In the genomic region with DNA sequence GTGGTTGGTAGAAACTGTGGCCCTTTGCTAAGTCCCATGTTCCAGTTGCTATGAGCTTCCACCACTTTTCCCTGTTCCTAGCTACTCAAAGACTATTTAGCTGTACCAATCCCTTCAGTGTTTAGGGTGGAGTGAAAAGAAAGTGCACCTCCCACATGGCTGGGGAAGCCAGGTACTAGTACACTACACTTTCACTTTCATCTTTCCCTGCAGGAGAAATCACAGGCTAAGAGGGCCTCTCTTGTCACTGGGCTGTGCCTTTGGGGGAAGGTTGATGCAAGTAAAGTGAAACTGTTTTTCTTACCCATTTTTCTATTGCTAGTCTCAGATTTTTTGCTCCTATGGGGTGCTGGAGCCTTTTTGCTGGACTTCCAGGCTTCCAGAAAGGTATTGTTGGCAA, we compare ENCODE assay signal across 11 cellular contexts. TPM values are rescaled to one million over a fixed set of nuclear protein-coding genes. Genes with fewer than 3 reads are reported as not detected.
A peak's percentile ranks its signal among the peaks of the same experiment; 100 is the strongest.
DNase-seq lines count a peak whose midpoint lies in the region; ATAC-seq and TF ChIP-seq lines count a peak whose summit lies in the region.
"Had no signal": no experiment of that assay in that cellular context is flagged by ENCODE, and none has a peak within 500 bp of the region (broad histone marks: within the 10 kb centered on the region; RNA-seq: fewer than 3 reads in every experiment).

No MANE protein-coding gene starts in this region.

- TF ChIP-seq EP300 in stomach (IDR thresholded peaks at IDR 0.05), result no peak

- intact Hi-C loops in stomach (cut with DNase I; ENCODE audit: low total_unique reads), result no loop called here

- H3K27ac ChIP-seq in stomach, result peak overlapping the region in 1 of 5 donors; percentile 3

- no peak overlapping the region for H3K4me3 Mint-ChIP-seq in activated CD8-positive, alpha-beta memory T cell treated with anti-CD3 and anti-CD28 coated beads, Interleukin-2, amount 10 ng/mL, durations not matched to agents 7 days and 5 days
- H3K4me3 Mint-ChIP-seq: central memory CD8-positive, alpha-beta T cell; mesothelial cell of epicardium; T-helper 1 cell treated with Interleukin-12 subunit alpha and Interleukin-12 subunit beta and Interleukin-4 antibody, amounts not matched to agents 30 μg/mL and 1 μg/mL, for 36 hours had no signal

- H3K9me3 Mint-ChIP-seq in activated CD8-positive, alpha-beta memory T cell treated with anti-CD3 and anti-CD28 coated beads, Interleukin-2, amount 10 ng/mL, durations not matched to agents 7 days and 5 days (ENCODE audit: low read depth), result peaks cover 14% of the 10 kb centered on the region

- peaks cover 25% of the 10 kb centered on the region for H3K4me1 Mint-ChIP-seq in activated CD8-positive, alpha-beta memory T cell treated with anti-CD3 and anti-CD28 coated beads, Interleukin-2, amount 10 ng/mL, durations not matched to agents 7 days and 5 days
- H3K4me1 Mint-ChIP-seq: mesothelial cell of epicardium had no signal

- H3K27me3 ChIP-seq in stomach, result no peaks in the 10 kb centered on the region

- ATAC-seq in activated CD8-positive, alpha-beta memory T cell treated with anti-CD3 and anti-CD28 coated beads, Interleukin-2, amount 10 ng/mL, durations not matched to agents 7 days and 5 days, result peak; percentile 57

- no peak for TF ChIP-seq CTCF in choroid plexus epithelial cell (conservative IDR thresholded peaks at IDR 0.05; ENCODE audit: low read depth, low read length)
- no peak for TF ChIP-seq CTCF in stomach (IDR thresholded peaks at IDR 0.05)

- H3K4me3 ChIP-seq in choroid plexus epithelial cell (ENCODE audit: low read depth, low read length), result no peak overlapping the region
- no peak overlapping the region for H3K4me3 ChIP-seq in stomach

- CTCF ChIA-PET in activated CD8-positive, alpha-beta memory T cell treated with anti-CD3 and anti-CD28 coated beads, Interleukin-2, amount 10 ng/mL, durations not matched to agents 7 days and 5 days (lab: Charles Lee), result no interaction called here

- peaks cover 18% of the 10 kb centered on the region for H3K27me3 Mint-ChIP-seq in activated CD8-positive, alpha-beta memory T cell treated with anti-CD3 and anti-CD28 coated beads, Interleukin-2, amount 10 ng/mL, durations not matched to agents 7 days and 5 days

- H3K36me3 Mint-ChIP-seq in activated CD8-positive, alpha-beta memory T cell treated with anti-CD3 and anti-CD28 coated beads, Interleukin-2, amount 10 ng/mL, durations not matched to agents 7 days and 5 days, result peaks cover 8% of the 10 kb centered on the region

- peaks cover 0 to 16% (median 7%) of the 10 kb centered on the region in 4 donors for H3K4me1 ChIP-seq in stomach

- H3K27ac Mint-ChIP-seq in activated CD8-positive, alpha-beta memory T cell treated with anti-CD3 and anti-CD28 coated beads, Interleukin-2, amount 10 ng/mL, durations not matched to agents 7 days and 5 days, result no peak overlapping the region
- H3K27ac Mint-ChIP-seq: mesothelial cell of epicardium; T-helper 1 cell treated with Interleukin-12 subunit alpha and Interleukin-12 subunit beta and Interleukin-4 antibody, amounts not matched to agents 30 μg/mL and 1 μg/mL, for 36 hours had no signal

- DNase-seq in activated CD8-positive, alpha-beta memory T cell treated with anti-CD3 and anti-CD28 coated beads, Interleukin-2, amount 10 ng/mL, durations not matched to agents 7 days and 5 days, result no peak
- DNase-seq in activated CD8-positive, alpha-beta memory T cell treated with anti-CD3 and anti-CD28 coated beads, Interleukin-2, amount 50 U/mL, for 4 hours, result no peak
- peak; percentile 5 for DNase-seq in NCI-H2196 treated with DMSO at 0.1 percent for 48 hours (lab: John Stamatoyannopoulos, UW; ENCODE audit: unreplicated experiment)
- peak; percentile 65 for DNase-seq in choroid plexus epithelial cell (ENCODE audit: low read depth)
- peak; percentile 33 for DNase-seq in stomach
- DNase-seq in NOMO-1 treated with dmso at 0.1 percent for 144 hours (lab: John Stamatoyannopoulos, UW; ENCODE audit: unreplicated experiment), result no peak
- DNase-seq in NOMO-1 (lab: John Stamatoyannopoulos, UW; ENCODE audit: unreplicated experiment in 2 of 2), result no peak
- no peak for DNase-seq in NCI-H1436 treated with DMSO at 0.1 percent for 48 hours (lab: John Stamatoyannopoulos, UW)

- no peak for TF ChIP-seq POLR2A in stomach (IDR thresholded peaks at IDR 0.05)

- peaks cover 3 to 32% (median 16%) of the 10 kb centered on the region in 4 donors for H3K9me3 ChIP-seq in stomach

- H3K36me3 ChIP-seq in stomach, result no peaks in the 10 kb centered on the region

RNA-seq across cellular contexts. Expression of a gene that starts 33.5 kb away (rescaled TPM):
- total RNA-seq in activated CD8-positive, alpha-beta memory T cell treated with anti-CD3 and anti-CD28 coated beads, Interleukin-2, amount 10 ng/mL, durations not matched to agents 7 days and 5 days, result 100 to 1,000 TPM; 200 to 225 TPM
- total RNA-seq in stomach, result 10 to 100 TPM in 2 of 5 donors, 1 to 10 TPM in 1, not detected in 2; 1.4 to 34.7 (median 25.4) TPM
- polyA plus RNA-seq in stomach, result 10 to 100 TPM; 43.5 to 84.0 (median 76.6) TPM

RNA-seq across cellular contexts. Expression of a gene that starts 40.8 kb away (rescaled TPM):
- 10 to 100 TPM; 36.1 to 40.2 TPM for total RNA-seq in activated CD8-positive, alpha-beta memory T cell treated with anti-CD3 and anti-CD28 coated beads, Interleukin-2, amount 10 ng/mL, durations not matched to agents 7 days and 5 days
- total RNA-seq in stomach, result 100 to 1,000 TPM in 2 of 5 donors, 10 to 100 TPM in 3; 56.8 to 136 (median 86.6) TPM
- 10 to 100 TPM; 18.1 to 19.6 (median 18.5) TPM for polyA plus RNA-seq in stomach

Comparison
In these comparisons a context has a peak if more than half of its experiments do, and no peak if none do; other contexts are left out.
1. DNase-seq: peak in NCI-H2196 treated with DMSO at 0.1 percent for 48 hours (single experiment), choroid plexus epithelial cell (single experiment) and stomach (single experiment); none in activated CD8-positive, alpha-beta memory T cell treated with anti-CD3 and anti-CD28 coated beads, Interleukin-2, amount 10 ng/mL, durations not matched to agents 7 days and 5 days (single experiment), activated CD8-positive, alpha-beta memory T cell treated with anti-CD3 and anti-CD28 coated beads, Interleukin-2, amount 50 U/mL, for 4 hours (single experiment), NOMO-1 treated with dmso at 0.1 percent for 144 hours (single experiment), NOMO-1 (0 of 2) and NCI-H1436 treated with DMSO at 0.1 percent for 48 hours (single experiment).
2. RNA of a gene that starts 33.5 kb away (total RNA-seq): 200 to 225 TPM in activated CD8-positive, alpha-beta memory T cell treated with anti-CD3 and anti-CD28 coated beads, Interleukin-2, amount 10 ng/mL, durations not matched to agents 7 days and 5 days; 1.4 to 34.7 TPM in stomach; every median in the first group is over 4 times any median in the second.